Comparison of ENCODE assay signal across 21 cellular contexts in the genomic region with DNA sequence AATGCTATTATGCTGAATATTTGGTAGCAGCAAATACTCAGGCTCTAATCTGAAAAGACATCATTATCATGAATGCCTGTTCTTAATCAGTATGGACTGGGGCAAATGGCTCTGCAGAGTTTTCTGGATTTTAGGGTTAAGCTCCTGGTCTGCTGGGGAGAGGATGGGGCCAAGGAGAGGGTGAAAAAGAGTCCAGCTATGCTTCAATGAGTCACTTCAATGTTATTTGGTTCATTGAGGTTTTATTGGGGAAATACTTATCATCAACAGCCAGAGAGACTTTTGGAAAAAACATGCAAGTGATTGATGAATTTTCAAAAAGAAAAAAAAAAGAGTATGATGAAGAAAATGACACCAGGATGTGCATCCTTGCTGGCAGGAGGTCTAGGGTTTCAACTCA.
"Had no signal": no experiment of that assay in that cellular context is flagged by ENCODE, and none has a peak within 500 bp of the region (broad histone marks: within the 10 kb centered on the region; RNA-seq: fewer than 3 reads in every experiment).

No MANE protein-coding gene starts in this region.

- DNase-seq: activated CD4-positive, alpha-beta T cell treated with anti-CD3 and anti-CD28 coated beads for 36 hours; activated CD4-positive, alpha-beta T cell treated with anti-CD3 and anti-CD28 coated beads, Interleukin-2, amount 50 U/mL, for 48 hours; activated gamma-delta T cell treated with Interleukin-2 at 50 U/mL for 16 hours; amniotic stem cell; heart right ventricle; immature natural killer cell; mesenchymal stem cell; naive thymus-derived CD4-positive, alpha-beta T cell; ovary; psoas muscle; right cardiac atrium; stimulated activated CD4-positive, alpha-beta T cell treated with anti-CD3 and anti-CD28 coated beads, Interleukin-4, amount 100 ng/mL, for 24 hours; upper lobe of right lung had no signal

- H3K36me3 ChIP-seq: gastroesophageal sphincter, heart right ventricle, neural progenitor cell, ovary, thoracic aorta, upper lobe of right lung had no signal

- H3K4me1 ChIP-seq: gastroesophageal sphincter, heart right ventricle, neural progenitor cell, psoas muscle, upper lobe of right lung had no signal

- H3K4me2 ChIP-seq: neural progenitor cell had no signal

- H3K4me1 Mint-ChIP-seq: activated CD4-positive, alpha-beta T cell treated with anti-CD3 and anti-CD28 coated beads for 36 hours; immature natural killer cell; naive thymus-derived CD4-positive, alpha-beta T cell; neural progenitor cell; stimulated activated effector memory CD8-positive, alpha-beta T cell treated with anti-CD3 and anti-CD28 coated beads, Interleukin-12 subunit alpha, Interleukin-12 subunit beta, amount 100 ng/mL, for 72 hours had no signal

- H3K9ac ChIP-seq: neural progenitor cell had no signal

- H3K27me3 ChIP-seq: heart right ventricle, neural progenitor cell, ovary, upper lobe of right lung had no signal

- H3K27ac Mint-ChIP-seq: activated CD4-positive, alpha-beta T cell treated with anti-CD3 and anti-CD28 coated beads for 36 hours; activated naive CD8-positive, alpha-beta T cell; immature natural killer cell; naive thymus-derived CD4-positive, alpha-beta T cell; neural progenitor cell; stimulated activated effector memory CD8-positive, alpha-beta T cell treated with anti-CD3 and anti-CD28 coated beads, Interleukin-12 subunit alpha, Interleukin-12 subunit beta, amount 100 ng/mL, for 72 hours; WTC11 had no signal

- H3K4me3 Mint-ChIP-seq: activated CD4-positive, alpha-beta T cell treated with anti-CD3 and anti-CD28 coated beads for 36 hours; activated naive CD8-positive, alpha-beta T cell; immature natural killer cell; naive thymus-derived CD4-positive, alpha-beta T cell; neural progenitor cell; stimulated activated effector memory CD8-positive, alpha-beta T cell treated with anti-CD3 and anti-CD28 coated beads, Interleukin-12 subunit alpha, Interleukin-12 subunit beta, amount 100 ng/mL, for 72 hours; WTC11 had no signal

- H3K36me3 Mint-ChIP-seq: activated naive CD8-positive, alpha-beta T cell; immature natural killer cell; neural progenitor cell; stimulated activated effector memory CD8-positive, alpha-beta T cell treated with anti-CD3 and anti-CD28 coated beads, Interleukin-12 subunit alpha, Interleukin-12 subunit beta, amount 100 ng/mL, for 72 hours had no signal

- H3K27ac ChIP-seq: epithelial cell of prostate, gastroesophageal sphincter, heart right ventricle, neural progenitor cell, ovary, psoas muscle, skin epidermis, thoracic aorta, upper lobe of right lung had no signal

- ATAC-seq: activated CD4-positive, alpha-beta T cell treated with anti-CD3 and anti-CD28 coated beads for 36 hours; gastroesophageal sphincter; heart right ventricle; naive thymus-derived CD4-positive, alpha-beta T cell; psoas muscle; right cardiac atrium; stimulated activated effector memory CD8-positive, alpha-beta T cell treated with anti-CD3 and anti-CD28 coated beads, Interleukin-12 subunit alpha, Interleukin-12 subunit beta, amount 100 ng/mL, for 72 hours; upper lobe of right lung; WTC11 had no signal

- H3K9me3 ChIP-seq: gastroesophageal sphincter, heart right ventricle, ovary, psoas muscle, thoracic aorta, upper lobe of right lung had no signal

- H3K4me3 ChIP-seq: gastroesophageal sphincter, heart right ventricle, neural progenitor cell, ovary, psoas muscle, skin epidermis, thoracic aorta, upper lobe of right lung had no signal

- H2AFZ ChIP-seq: neural progenitor cell had no signal
